ENCODE assay signal across 1 cellular context in the genomic region with DNA sequence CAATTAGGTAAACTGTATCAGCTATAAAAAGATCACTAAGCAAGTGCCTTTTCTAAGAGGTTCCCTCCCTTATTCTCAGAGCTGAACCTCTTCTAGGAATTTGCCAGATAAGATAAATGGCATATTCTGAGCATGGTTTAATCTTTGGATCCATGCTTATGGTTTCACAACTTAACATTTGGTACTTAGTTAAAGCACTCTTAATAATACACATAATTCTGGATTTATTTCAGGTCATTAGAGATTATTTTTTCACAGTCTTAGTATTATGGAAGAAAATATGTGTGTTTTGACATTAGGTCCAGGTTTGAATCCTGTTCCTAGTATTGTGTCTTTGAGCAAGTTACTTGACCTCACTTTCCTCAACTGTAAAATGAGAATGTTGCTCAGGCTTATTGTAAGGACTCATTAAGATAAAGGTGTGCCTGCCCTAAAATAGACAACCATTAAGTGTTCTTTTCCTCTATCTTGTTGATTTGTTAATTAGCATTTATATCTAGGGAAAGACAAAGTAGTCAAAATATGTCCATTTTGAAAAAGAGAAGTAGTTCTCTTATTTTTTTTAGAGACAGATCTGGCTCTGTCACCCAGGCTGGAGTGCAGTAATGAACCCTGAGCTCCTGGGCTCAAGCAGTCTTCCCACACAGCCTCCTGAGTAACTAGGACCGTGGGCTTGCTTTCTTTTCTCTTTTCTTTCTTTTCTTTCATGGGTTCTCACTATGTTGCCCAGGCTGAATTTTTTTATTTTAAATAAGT.
TF ChIP-seq lines count a peak whose summit lies in the region.

No MANE protein-coding gene starts in this region.

TF ChIP-seq in K562, 482 proteins besides CTCF, POLR2A, EP300 and RAD21 (continued from another document and continues in another):
- TF ChIP-seq TFAP4 (CRISPR knock-in tag; IDR thresholded peaks at IDR 0.05; ENCODE audit: borderline replicate concordance) = no peak
- peak; percentile 81 for TF ChIP-seq HDAC3 (IDR thresholded peaks at IDR 0.05; ENCODE audit: borderline replicate concordance, partially characterized antibody)
- TF ChIP-seq, protein P1, sequence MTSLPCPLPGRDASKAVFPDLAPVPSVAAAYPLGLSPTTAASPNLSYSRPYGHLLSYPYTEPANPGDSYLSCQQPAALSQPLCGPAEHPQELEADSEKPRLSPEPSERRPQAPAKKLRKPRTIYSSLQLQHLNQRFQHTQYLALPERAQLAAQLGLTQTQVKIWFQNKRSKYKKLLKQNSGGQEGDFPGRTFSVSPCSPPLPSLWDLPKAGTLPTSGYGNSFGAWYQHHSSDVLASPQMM (CRISPR knock-in tag; IDR thresholded peaks at IDR 0.05) = no peak
- TF ChIP-seq ZNF184 (CRISPR knock-in tag; IDR thresholded peaks at IDR 0.05) = no peak
- TF ChIP-seq SNRNP70 (optimal IDR thresholded peaks at IDR 0.05; ENCODE audit: low read depth, low read length) = no peak
- TF ChIP-seq XRCC3 (IDR thresholded peaks at IDR 0.05) = no peak
- peak in 1 of 2 experiments; percentile 76; a peak in 2 of 4 replicates for TF ChIP-seq RCOR1 (IDR thresholded peaks at IDR 0.05; ENCODE audit: borderline replicate concordance in 1 of 2, low read depth in 2 of 2, low read length in 2 of 2)
- TF ChIP-seq ZNF584 (CRISPR knock-in tag; IDR thresholded peaks at IDR 0.05; ENCODE audit: low read depth) = no peak
- TF ChIP-seq TCF15 (CRISPR knock-in tag; IDR thresholded peaks at IDR 0.05) = no peak
- TF ChIP-seq BRD9 (IDR thresholded peaks at IDR 0.05; ENCODE audit: low read depth, partially characterized antibody) = peak; percentile 78
- TF ChIP-seq, protein P2, sequence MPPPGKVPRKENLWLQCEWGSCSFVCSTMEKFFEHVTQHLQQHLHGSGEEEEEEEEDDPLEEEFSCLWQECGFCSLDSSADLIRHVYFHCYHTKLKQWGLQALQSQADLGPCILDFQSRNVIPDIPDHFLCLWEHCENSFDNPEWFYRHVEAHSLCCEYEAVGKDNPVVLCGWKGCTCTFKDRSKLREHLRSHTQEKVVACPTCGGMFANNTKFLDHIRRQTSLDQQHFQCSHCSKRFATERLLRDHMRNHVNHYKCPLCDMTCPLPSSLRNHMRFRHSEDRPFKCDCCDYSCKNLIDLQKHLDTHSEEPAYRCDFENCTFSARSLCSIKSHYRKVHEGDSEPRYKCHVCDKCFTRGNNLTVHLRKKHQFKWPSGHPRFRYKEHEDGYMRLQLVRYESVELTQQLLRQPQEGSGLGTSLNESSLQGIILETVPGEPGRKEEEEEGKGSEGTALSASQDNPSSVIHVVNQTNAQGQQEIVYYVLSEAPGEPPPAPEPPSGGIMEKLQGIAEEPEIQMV (tag; conservative IDR thresholded peaks at IDR 0.05; ENCODE audit: low read depth) = no peak
- TF ChIP-seq TEAD1 (CRISPR knock-in tag; IDR thresholded peaks at IDR 0.05) = no peak
- no peak for TF ChIP-seq IFI16 (CRISPR knock-in tag; IDR thresholded peaks at IDR 0.05)
- TF ChIP-seq, protein P3, sequence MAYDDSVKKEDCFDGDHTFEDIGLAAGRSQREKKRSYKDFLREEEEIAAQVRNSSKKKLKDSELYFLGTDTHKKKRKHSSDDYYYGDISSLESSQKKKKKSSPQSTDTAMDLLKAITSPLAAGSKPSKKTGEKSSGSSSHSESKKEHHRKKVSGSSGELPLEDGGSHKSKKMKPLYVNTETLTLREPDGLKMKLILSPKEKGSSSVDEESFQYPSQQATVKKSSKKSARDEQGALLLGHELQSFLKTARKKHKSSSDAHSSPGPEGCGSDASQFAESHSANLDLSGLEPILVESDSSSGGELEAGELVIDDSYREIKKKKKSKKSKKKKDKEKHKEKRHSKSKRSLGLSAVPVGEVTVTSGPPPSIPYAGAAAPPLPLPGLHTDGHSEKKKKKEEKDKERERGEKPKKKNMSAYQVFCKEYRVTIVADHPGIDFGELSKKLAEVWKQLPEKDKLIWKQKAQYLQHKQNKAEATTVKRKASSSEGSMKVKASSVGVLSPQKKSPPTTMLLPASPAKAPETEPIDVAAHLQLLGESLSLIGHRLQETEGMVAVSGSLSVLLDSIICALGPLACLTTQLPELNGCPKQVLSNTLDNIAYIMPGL (CRISPR knock-in tag; IDR thresholded peaks at IDR 0.05) = no peak
- peak; percentile 93 for TF ChIP-seq SMARCA4 (IDR thresholded peaks at IDR 0.05)
- TF ChIP-seq HES1 (IDR thresholded peaks at IDR 0.05; ENCODE audit: low read depth) = no peak; the same call in 1 of the 2 replicates
- peak; percentile 73 for TF ChIP-seq TAL1 (IDR thresholded peaks at IDR 0.05)
- TF ChIP-seq NFXL1 (CRISPR knock-in tag; IDR thresholded peaks at IDR 0.05) = no peak
- TF ChIP-seq JUNB (CRISPR knock-in tag; conservative IDR thresholded peaks at IDR 0.05) = no peak
- TF ChIP-seq, protein P4, sequence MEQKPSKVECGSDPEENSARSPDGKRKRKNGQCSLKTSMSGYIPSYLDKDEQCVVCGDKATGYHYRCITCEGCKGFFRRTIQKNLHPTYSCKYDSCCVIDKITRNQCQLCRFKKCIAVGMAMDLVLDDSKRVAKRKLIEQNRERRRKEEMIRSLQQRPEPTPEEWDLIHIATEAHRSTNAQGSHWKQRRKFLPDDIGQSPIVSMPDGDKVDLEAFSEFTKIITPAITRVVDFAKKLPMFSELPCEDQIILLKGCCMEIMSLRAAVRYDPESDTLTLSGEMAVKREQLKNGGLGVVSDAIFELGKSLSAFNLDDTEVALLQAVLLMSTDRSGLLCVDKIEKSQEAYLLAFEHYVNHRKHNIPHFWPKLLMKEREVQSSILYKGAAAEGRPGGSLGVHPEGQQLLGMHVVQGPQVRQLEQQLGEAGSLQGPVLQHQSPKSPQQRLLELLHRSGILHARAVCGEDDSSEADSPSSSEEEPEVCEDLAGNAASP (IDR thresholded peaks at IDR 0.05) = no peak
- TF ChIP-seq NR2C1 (IDR thresholded peaks at IDR 0.05) = no peak
- TF ChIP-seq NR2C1 (tag; IDR thresholded peaks at IDR 0.05) = peak; percentile 7; the same call in 1 of the 2 replicates
- no peak for TF ChIP-seq RBM14 (IDR thresholded peaks at IDR 0.05; ENCODE audit: borderline replicate concordance, insufficient read depth, low read depth, low read length)
- TF ChIP-seq ZNF551 (CRISPR knock-in tag; IDR thresholded peaks at IDR 0.05) = no peak
- no peak; the same call in 1 of the 2 replicates for TF ChIP-seq CREB1 (IDR thresholded peaks at IDR 0.05)
- no peak for TF ChIP-seq CREB1 (CRISPR knock-in tag; IDR thresholded peaks at IDR 0.05)
- TF ChIP-seq CEBPG (CRISPR knock-in tag; IDR thresholded peaks at IDR 0.05) = no peak
- peak in 1 of 2 experiments; percentile 52; a peak in 1 of 4 replicates for TF ChIP-seq CEBPG (tag; conservative IDR thresholded peaks at IDR 0.05 in 1 of 2, IDR thresholded peaks at IDR 0.05 in 1 of 2)
- no peak for TF ChIP-seq SLC30A9 (CRISPR knock-in tag; IDR thresholded peaks at IDR 0.05)
- 0 out of 4 replicates have a peak, but pooled peaks of 1 of the 2 experiments have one; percentile 4 for TF ChIP-seq ZNF639 (CRISPR knock-in tag; conservative IDR thresholded peaks at IDR 0.05 in 1 of 2, IDR thresholded peaks at IDR 0.05 in 1 of 2)
- TF ChIP-seq EP400 (IDR thresholded peaks at IDR 0.05) = peak; percentile 62
- TF ChIP-seq CEBPZ (IDR thresholded peaks at IDR 0.05; ENCODE audit: borderline replicate concordance, low read depth, low read length) = no peak
- no peak for TF ChIP-seq BRF2 (IDR thresholded peaks at IDR 0.05; ENCODE audit: borderline replicate concordance, insufficient read depth, insufficient read length)
- no peak for TF ChIP-seq POLR2AphosphoS2 (IDR thresholded peaks at IDR 0.05; ENCODE audit: low read length)
- TF ChIP-seq ZFP91 (CRISPR knock-in tag; IDR thresholded peaks at IDR 0.05) = no peak
- no peak for TF ChIP-seq ZNF384 (IDR thresholded peaks at IDR 0.05; ENCODE audit: low read depth, low read length)
- peak; percentile 56 for TF ChIP-seq GATAD2A (IDR thresholded peaks at IDR 0.05)
- no peak for TF ChIP-seq MAFG (tag; conservative IDR thresholded peaks at IDR 0.05)
- TF ChIP-seq ZNF830 (CRISPR knock-in tag; IDR thresholded peaks at IDR 0.05) = no peak
- TF ChIP-seq MED1 (CRISPR knock-in tag; IDR thresholded peaks at IDR 0.05; ENCODE audit: borderline replicate concordance) = no peak
- no peak for TF ChIP-seq CREB3L1 (IDR thresholded peaks at IDR 0.05; ENCODE audit: borderline replicate concordance, low read depth)
- TF ChIP-seq TBP (optimal IDR thresholded peaks at IDR 0.05; ENCODE audit: low read depth, low read length) = no peak
- peak; percentile 57; the same call in 1 of the 2 replicates for TF ChIP-seq NCOA6 (IDR thresholded peaks at IDR 0.05)
- TF ChIP-seq MECOM (CRISPR knock-in tag; IDR thresholded peaks at IDR 0.05) = no peak; the same call in 1 of the 2 replicates
- no peak for TF ChIP-seq FOS (IDR thresholded peaks at IDR 0.05; ENCODE audit: extremely low read depth, insufficient read length)
- no peak for TF ChIP-seq BACH1 (tag; IDR thresholded peaks at IDR 0.05)
- peak; percentile 71 to 83; a peak in 3 of 4 replicates for TF ChIP-seq KDM1A (IDR thresholded peaks at IDR 0.05)
- peak; percentile 95 for TF ChIP-seq MEIS2 (IDR thresholded peaks at IDR 0.05; ENCODE audit: partially characterized antibody)
